Comparison of ENCODE assay signal across 22 cellular contexts in the genomic region with DNA sequence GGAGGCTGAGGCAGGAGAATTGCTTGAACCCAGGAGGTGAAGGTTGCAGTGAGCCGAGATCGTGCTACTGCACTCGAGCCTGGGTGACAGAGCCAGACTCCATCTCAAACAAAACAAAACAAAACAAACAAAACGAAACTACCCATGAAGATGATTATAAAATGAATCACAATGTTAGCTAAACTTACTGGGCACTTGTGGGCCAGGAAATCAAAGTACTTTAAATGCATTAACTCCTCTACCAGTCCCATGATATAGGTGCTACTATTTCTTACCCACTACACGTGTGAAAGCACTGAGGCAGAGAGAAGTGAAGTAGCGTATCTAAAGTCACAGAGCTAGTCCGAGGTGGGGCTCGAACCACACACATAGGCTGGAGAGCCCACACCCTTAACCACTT.
"Had no signal": no experiment of that assay in that cellular context is flagged by ENCODE, and none has a peak within 500 bp of the region (broad histone marks: within the 10 kb centered on the region; RNA-seq: fewer than 3 reads in every experiment).

No MANE protein-coding gene starts in this region.

- ATAC-seq: activated CD8-positive, alpha-beta T cell treated with anti-CD3 and anti-CD28 coated beads for 36 hours; activated naive CD8-positive, alpha-beta T cell treated with anti-CD3 and anti-CD28 coated beads, Interleukin-2, amount 50 U/mL, for 24 hours; gastroesophageal sphincter; sciatic nerve; stimulated activated memory B cell treated with anti-CD40 and anti-IgM and Interleukin-4, amounts not matched to agents 10 μg/mL and 1 μg/mL and 100 μg/mL, for 72 hours; stimulated activated naive CD8-positive, alpha-beta T cell treated with anti-CD3 and anti-CD28 coated beads, Interleukin-15, amount 100 ng/mL, for 72 hours had no signal

- H3K4me3 ChIP-seq: colonic mucosa, gastroesophageal sphincter, hepatocyte, skin epidermis, upper lobe of left lung, vagina had no signal

- H3K27me3 ChIP-seq: colonic mucosa, gastroesophageal sphincter, hepatocyte, upper lobe of left lung, vagina had no signal

- H3K4me2 ChIP-seq: hepatocyte had no signal

- DNase-seq: activated B cell treated with CpG ODN at 0.5 μM for 24 hours; activated CD4-positive, alpha-beta T cell treated with anti-CD3 and anti-CD28 coated beads, Interleukin-2, amount 50 U/mL, for 1 hour; activated CD8-positive, alpha-beta T cell treated with anti-CD3 and anti-CD28 coated beads for 36 hours; activated naive CD8-positive, alpha-beta T cell treated with anti-CD3 and anti-CD28 coated beads, Interleukin-2, amount 50 U/mL, for 24 hours; activated T-cell treated with anti-CD3 and anti-CD28 coated beads, Interleukin-2, amount 50 U/mL, for 48 hours; colonic mucosa; effector memory CD4-positive, alpha-beta T cell; erythroblast; islet precursor cell; mammary epithelial cell; stimulated activated CD4-positive, alpha-beta T cell treated with anti-CD3 and anti-CD28 coated beads, Interleukin-12 subunit alpha, Interleukin-12 subunit beta, amount 100 ng/mL, for 4 hours; stimulated activated CD4-positive, alpha-beta T cell treated with anti-CD3 and anti-CD28 coated beads, Interleukin-4, amount 100 ng/mL, for 1 hour; stimulated activated naive CD8-positive, alpha-beta T cell treated with anti-CD3 and anti-CD28 coated beads, Interleukin-15, amount 100 ng/mL, for 72 hours; substantia nigra; T1000; upper lobe of left lung had no signal

- H2AFZ ChIP-seq: hepatocyte had no signal

- H3K9me3 ChIP-seq: colonic mucosa, gastroesophageal sphincter, upper lobe of left lung, vagina had no signal

- H3K27ac ChIP-seq: colonic mucosa, gastroesophageal sphincter, hepatocyte, skin epidermis, upper lobe of left lung, vagina had no signal

- H3K4me1 ChIP-seq: colonic mucosa, gastroesophageal sphincter, upper lobe of left lung, vagina had no signal

- H3K79me2 ChIP-seq: hepatocyte had no signal

- H3K36me3 ChIP-seq: colonic mucosa, gastroesophageal sphincter, upper lobe of left lung, vagina had no signal
